In genomic region chr19:40282920-40283319, GRCh38 we compare ENCODE assay signal across 9 cellular contexts. TPM values are rescaled to one million over a fixed set of nuclear protein-coding genes. Genes with fewer than 3 reads are reported as not detected.
DNase-seq lines count a peak whose midpoint lies in the region; ATAC-seq, FAIRE-seq and TF ChIP-seq lines count a peak whose summit lies in the region.
"Had no signal": no experiment of that assay in that cellular context is flagged by ENCODE, and none has a peak within 500 bp of the region (broad histone marks: within the 10 kb centered on the region; RNA-seq: fewer than 3 reads in every experiment).

No MANE protein-coding gene starts in this region.

- H3K4me3 ChIP-seq in cardiac muscle cell, result no peak overlapping the region
- peak overlapping the region in 1 of 4 donors; percentile 86 for H3K4me3 ChIP-seq in upper lobe of left lung

- H3K27me3 ChIP-seq in cardiac muscle cell (no peaks in the 10 kb centered on the region), upper lobe of left lung (no peaks in the 10 kb centered on the region)

- H3K36me3 ChIP-seq in cardiac muscle cell (no peaks in the 10 kb centered on the region), upper lobe of left lung (peaks cover 0 to 4% (median 0%) of the 10 kb centered on the region in 4 donors)

- DNase-seq in cardiac muscle cell (ENCODE audit: low read depth in 1 of 2, low spot score in 1 of 2), result no peak
- DNase-seq in Right ventricle myocardium inferior (ENCODE audit: missing footprints), result no peak
- DNase-seq in activated T-helper 2 cell treated with anti-CD3 and anti-CD28 coated beads, Interferon-gamma antibody, Interleukin-2, Interleukin-4, amounts not matched to agents 10 μg/mL and 5 μg/mL and 100 μg/mL, durations not matched to agents 14 hours and 24 hours and 36 hours (ENCODE audit: low spot score), result no peak
- DNase-seq in memory B cell (ENCODE audit: low spot score in 2 of 2), result no peak
- DNase-seq in upper lobe of left lung, result no peak
- DNase-seq in GM19239 (ENCODE audit: insufficient read length, low spot score), result no peak
- DNase-seq in NCI-H1694 (lab: John Stamatoyannopoulos, UW), result no peak
- no peak for DNase-seq in ureter (ENCODE audit: low spot score)
- DNase-seq: NCI-H1417 treated with DMSO at 0.1 percent for 48 hours had no signal

- H3K4me1 Mint-ChIP-seq in activated T-helper 2 cell treated with anti-CD3 and anti-CD28 coated beads, Interferon-gamma antibody, Interleukin-2, Interleukin-4, amounts not matched to agents 10 μg/mL and 5 μg/mL and 100 μg/mL, durations not matched to agents 14 hours and 24 hours and 36 hours (ENCODE audit: low read depth), result peaks cover 36% of the 10 kb centered on the region
- H3K4me1 Mint-ChIP-seq in memory B cell, result peaks cover 48% of the 10 kb centered on the region

- TF ChIP-seq CTCF in cardiac muscle cell (IDR thresholded peaks at IDR 0.05; ENCODE audit: low read depth, low read length), result no peak
- no peak for TF ChIP-seq CTCF in upper lobe of left lung (IDR thresholded peaks at IDR 0.05)

- H3K27ac ChIP-seq in cardiac muscle cell, result peak overlapping the region; percentile 98
- H3K27ac ChIP-seq in upper lobe of left lung, result peak overlapping the region in 3 of 4 donors; percentile 93 to 97 (median 94)

- H3K4me3 Mint-ChIP-seq in activated T-helper 2 cell treated with anti-CD3 and anti-CD28 coated beads, Interferon-gamma antibody, Interleukin-2, Interleukin-4, amounts not matched to agents 10 μg/mL and 5 μg/mL and 100 μg/mL, durations not matched to agents 14 hours and 24 hours and 36 hours (ENCODE audit: low read depth), result peak overlapping the region; percentile 89
- H3K4me3 Mint-ChIP-seq in memory B cell, result peak overlapping the region; percentile 89

- peak overlapping the region; percentile 23 for H3K27ac Mint-ChIP-seq in activated T-helper 2 cell treated with anti-CD3 and anti-CD28 coated beads, Interferon-gamma antibody, Interleukin-2, Interleukin-4, amounts not matched to agents 10 μg/mL and 5 μg/mL and 100 μg/mL, durations not matched to agents 14 hours and 24 hours and 36 hours
- peak overlapping the region; percentile 100 for H3K27ac Mint-ChIP-seq in memory B cell

- intact Hi-C loops in Right ventricle myocardium inferior (cut with DNase I), result loop anchor here (5.0 to 10.0 kb wide), 2 partner anchors 91 to 1428 kb away; partner anchors contain the start of gene MAP3K10
- intact Hi-C loops in activated T-helper 2 cell treated with anti-CD3 and anti-CD28 coated beads, Interferon-gamma antibody, Interleukin-2, Interleukin-4, amounts not matched to agents 10 μg/mL and 5 μg/mL and 100 μg/mL, durations not matched to agents 14 hours and 24 hours and 36 hours (cut with micrococcal nuclease), result loop anchor here (10.0 kb wide), 2 partner anchors 322 to 522 kb away; partner anchors contain the start of gene LTBP4

- H3K4me1 ChIP-seq in cardiac muscle cell (ENCODE audit: low read depth) (peaks cover 29% of the 10 kb centered on the region), upper lobe of left lung (peaks cover 47 to 73% (median 53%) of the 10 kb centered on the region in 4 donors)

- H3K9me3 Mint-ChIP-seq in activated T-helper 2 cell treated with anti-CD3 and anti-CD28 coated beads, Interferon-gamma antibody, Interleukin-2, Interleukin-4, amounts not matched to agents 10 μg/mL and 5 μg/mL and 100 μg/mL, durations not matched to agents 14 hours and 24 hours and 36 hours, result no peaks in the 10 kb centered on the region
- H3K9me3 Mint-ChIP-seq in memory B cell, result no peaks in the 10 kb centered on the region

- H3K27me3 Mint-ChIP-seq in activated T-helper 2 cell treated with anti-CD3 and anti-CD28 coated beads, Interferon-gamma antibody, Interleukin-2, Interleukin-4, amounts not matched to agents 10 μg/mL and 5 μg/mL and 100 μg/mL, durations not matched to agents 14 hours and 24 hours and 36 hours (ENCODE audit: low read depth), result no peaks in the 10 kb centered on the region
- no peaks in the 10 kb centered on the region for H3K27me3 Mint-ChIP-seq in memory B cell

- no peak for TF ChIP-seq EP300 in upper lobe of left lung (IDR thresholded peaks at IDR 0.05)

- H3K9me3 ChIP-seq in cardiac muscle cell (ENCODE audit: low read depth), result no peaks in the 10 kb centered on the region
- H3K9me3 ChIP-seq in upper lobe of left lung, result no peaks in the 10 kb centered on the region

- peaks cover 5% of the 10 kb centered on the region for H3K36me3 Mint-ChIP-seq in activated T-helper 2 cell treated with anti-CD3 and anti-CD28 coated beads, Interferon-gamma antibody, Interleukin-2, Interleukin-4, amounts not matched to agents 10 μg/mL and 5 μg/mL and 100 μg/mL, durations not matched to agents 14 hours and 24 hours and 36 hours (ENCODE audit: low read depth)
- H3K36me3 Mint-ChIP-seq in memory B cell, result peaks cover 3% of the 10 kb centered on the region

- 74 to 77% methylated on average over 4 of the region's 4 CpGs for WGBS in upper lobe of left lung, 2 donors

- ATAC-seq in Right ventricle myocardium inferior (no peak), memory B cell (ENCODE audit: low read depth) (no peak), upper lobe of left lung (ENCODE audit: low FRiP score in 2 of 2) (no peak)

- no peak for TF ChIP-seq POLR2A in upper lobe of left lung (IDR thresholded peaks at IDR 0.05)

- FAIRE-seq in GM19239 (lab: Jason Lieb, UNC), result no peak

RNA-seq across cellular contexts. Expression of gene AKT2, which starts 2.2 kb away (rescaled TPM):
- total RNA-seq in cardiac muscle cell (119 and 193 TPM in 2 replicates), Right ventricle myocardium inferior (114 TPM), upper lobe of left lung (100 to 1,000 TPM in 4 of 6 donors, 10 to 100 TPM in 2; 59.7 to 164 (median 105) TPM), ureter (128 TPM)
- 60.1 and 80.1 TPM in 2 replicates for polyA plus RNA-seq in cardiac muscle cell
- total RNA-seq in activated T-helper 2 cell treated with anti-CD3 and anti-CD28 coated beads, Interferon-gamma antibody, Interleukin-2, Interleukin-4, amounts not matched to agents 10 μg/mL and 5 μg/mL and 100 μg/mL, durations not matched to agents 14 hours and 24 hours and 36 hours, result 148 and 149 TPM in 2 replicates

RNA-seq across cellular contexts. Expression of gene CCNP, which starts 56.4 kb away (rescaled TPM):
- 0.21 TPM in 1 of 2 replicates, not detected in the other for total RNA-seq in cardiac muscle cell
- 0.31 TPM in 1 of 2 replicates, not detected in the other for polyA plus RNA-seq in cardiac muscle cell
- total RNA-seq in Right ventricle myocardium inferior, result not detected
- total RNA-seq in activated T-helper 2 cell treated with anti-CD3 and anti-CD28 coated beads, Interferon-gamma antibody, Interleukin-2, Interleukin-4, amounts not matched to agents 10 μg/mL and 5 μg/mL and 100 μg/mL, durations not matched to agents 14 hours and 24 hours and 36 hours, result 0.25 TPM in 1 of 2 replicates, not detected in the other
- total RNA-seq in upper lobe of left lung, result under 1 TPM in 3 of 6 donors, not detected in 3; 0.31 to 1.00 (median 0.79) TPM
- total RNA-seq in ureter, result not detected
